8 cellular contexts compared by ENCODE assay signal in the genomic region with DNA sequence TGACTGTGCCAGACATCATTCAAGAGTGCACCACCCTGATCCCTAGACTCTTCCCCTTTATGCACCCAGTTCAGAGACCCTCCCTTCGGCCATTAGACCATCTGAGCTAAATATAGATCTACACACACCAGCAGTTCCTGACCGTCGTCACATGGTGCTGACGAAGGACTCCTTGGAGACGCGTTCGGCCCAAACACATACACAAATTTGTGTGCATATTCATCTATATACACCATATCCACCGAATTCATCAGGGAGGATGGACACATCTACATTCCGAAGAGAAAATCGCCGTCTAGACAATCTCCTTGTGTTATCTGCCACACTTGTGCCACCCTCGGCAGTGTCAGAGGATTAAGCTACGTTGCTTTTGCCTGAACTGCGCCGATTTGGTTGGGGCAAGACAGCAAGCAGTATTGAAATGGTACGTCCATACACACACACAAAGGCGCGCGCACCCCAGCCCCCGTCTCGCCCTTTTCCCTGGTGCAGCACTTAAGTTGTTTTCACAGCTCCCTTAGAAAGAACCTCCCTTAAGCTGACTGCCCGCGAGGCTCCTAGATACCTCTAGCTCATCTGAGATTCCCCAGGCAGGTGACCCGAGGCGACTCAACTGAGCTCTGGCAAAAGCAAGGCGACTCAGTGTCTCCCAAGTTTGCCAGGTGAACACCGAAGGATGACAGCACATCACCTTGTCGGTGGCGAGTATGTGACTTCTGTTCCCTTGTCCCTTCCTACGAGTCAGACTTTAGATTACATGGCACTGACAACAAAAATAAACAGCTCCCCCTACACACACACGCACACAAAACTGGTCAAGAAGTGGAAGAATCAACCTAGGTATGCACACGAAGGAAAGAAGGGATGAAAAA. TPM values are rescaled to one million over a fixed set of nuclear protein-coding genes. Genes with fewer than 3 reads are reported as not detected.
DNase-seq lines count a peak whose midpoint lies in the region; ATAC-seq and TF ChIP-seq lines count a peak whose summit lies in the region.

No MANE protein-coding gene starts in this region.

- peaks cover 42% of the 10 kb centered on the region for H3K36me3 Mint-ChIP-seq in Caco-2 (ENCODE audit: insufficient read depth, unreplicated experiment)
- H3K36me3 Mint-ChIP-seq in stimulated activated naive CD8-positive, alpha-beta T cell treated with anti-CD3 and anti-CD28 coated beads, Interleukin-15, Interleukin-2, amounts not matched to agents 100 ng/mL and 50 ng/mL, for 24 hours (ENCODE audit: low read depth) = peaks cover 6% of the 10 kb centered on the region

- CTCF ChIA-PET in Caco-2 (lab: Charles Lee) = interaction anchor here (0.6 to 3.2 kb wide), 10 partner anchors 9 to 814 kb away, joined by 3 to 14 read pairs (median 4); no protein-coding TSS in a partner anchor

- peak; percentile 22 for TF ChIP-seq POLR2A in erythroblast (IDR thresholded peaks at IDR 0.05; ENCODE audit: low read length)

- H3K4me1 ChIP-seq in Caco-2 = peaks cover 46% of the 10 kb centered on the region
- peaks cover 21% of the 10 kb centered on the region for H3K4me1 ChIP-seq in mucosa of descending colon (ENCODE audit: low read depth)

- H3K4me1 Mint-ChIP-seq in Caco-2 (ENCODE audit: low read depth, unreplicated experiment) = peaks cover 41% of the 10 kb centered on the region
- peaks cover 63% of the 10 kb centered on the region for H3K4me1 Mint-ChIP-seq in stimulated activated naive CD8-positive, alpha-beta T cell treated with anti-CD3 and anti-CD28 coated beads, Interleukin-15, Interleukin-2, amounts not matched to agents 100 ng/mL and 50 ng/mL, for 24 hours (ENCODE audit: low read depth)

- no peaks in the 10 kb centered on the region for H3K27me3 ChIP-seq in Caco-2 (replicated peaks; ENCODE audit: control insufficient read depth, insufficient read depth, low read length)

- TF ChIP-seq CTCF in Caco-2 (IDR thresholded peaks at IDR 0.05; ENCODE audit: insufficient read depth in 1 of 2, low read depth in 1 of 2, low read length in 1 of 2, severe bottlenecking in 1 of 2, unreplicated experiment in 1 of 2) = no peak
- TF ChIP-seq CTCF in mucosa of descending colon (IDR thresholded peaks at IDR 0.05) = no peak

- ATAC-seq in mucosa of descending colon = peak; percentile 30

- peak; percentile 48 for DNase-seq in Caco-2
- peak; percentile 6 for DNase-seq in NCI-H1694 (lab: John Stamatoyannopoulos, UW)
- DNase-seq in activated T-cell treated with anti-CD3 and anti-CD28 coated beads for 4 hours = peak; percentile 10
- peak; percentile 63 to 78 for DNase-seq in erythroblast (lab: John Stamatoyannopoulos, UW)
- DNase-seq in mucosa of descending colon = peak; percentile 68 to 73 (median 69)
- DNase-seq in OCI-M1 (lab: John Stamatoyannopoulos, UW) = no peak
- no peak for DNase-seq in NCI-H526 treated with DMSO at 0.1 percent for 48 hours (lab: John Stamatoyannopoulos, UW)

- H3K4me3 ChIP-seq in Caco-2 (ENCODE audit: low read depth, low read length) (peak overlapping the region; percentile 92), mucosa of descending colon (peak overlapping the region; percentile 76)

- H3K9me3 Mint-ChIP-seq in Caco-2 (ENCODE audit: unreplicated experiment) = peaks cover 9% of the 10 kb centered on the region
- no peaks in the 10 kb centered on the region for H3K9me3 Mint-ChIP-seq in stimulated activated naive CD8-positive, alpha-beta T cell treated with anti-CD3 and anti-CD28 coated beads, Interleukin-15, Interleukin-2, amounts not matched to agents 100 ng/mL and 50 ng/mL, for 24 hours

- H3K36me3 ChIP-seq in Caco-2 (ENCODE audit: control insufficient read depth, insufficient read depth, low read length) (no peaks in the 10 kb centered on the region), mucosa of descending colon (ENCODE audit: low read depth) (no peaks in the 10 kb centered on the region)

- peak overlapping the region; percentile 94 for H3K27ac Mint-ChIP-seq in Caco-2 (ENCODE audit: unreplicated experiment)
- H3K27ac Mint-ChIP-seq in stimulated activated naive CD8-positive, alpha-beta T cell treated with anti-CD3 and anti-CD28 coated beads, Interleukin-15, Interleukin-2, amounts not matched to agents 100 ng/mL and 50 ng/mL, for 24 hours = peak overlapping the region; percentile 94

- H3K4me3 Mint-ChIP-seq in Caco-2 (ENCODE audit: unreplicated experiment) = peak overlapping the region; percentile 95
- peak overlapping the region; percentile 94 for H3K4me3 Mint-ChIP-seq in stimulated activated naive CD8-positive, alpha-beta T cell treated with anti-CD3 and anti-CD28 coated beads, Interleukin-15, Interleukin-2, amounts not matched to agents 100 ng/mL and 50 ng/mL, for 24 hours

- no peaks in the 10 kb centered on the region for H3K27me3 Mint-ChIP-seq in Caco-2 (ENCODE audit: insufficient read depth, unreplicated experiment)
- no peaks in the 10 kb centered on the region for H3K27me3 Mint-ChIP-seq in stimulated activated naive CD8-positive, alpha-beta T cell treated with anti-CD3 and anti-CD28 coated beads, Interleukin-15, Interleukin-2, amounts not matched to agents 100 ng/mL and 50 ng/mL, for 24 hours

- intact Hi-C loops in Caco-2 (cut with micrococcal nuclease; ENCODE audit: unreplicated experiment) (loop anchor here (1.0 to 5.0 kb wide), 3 partner anchors 132 to 732 kb away; no protein-coding TSS in a partner anchor), mucosa of descending colon (cut with DNase I, micrococcal nuclease) (no loop called here)

- H3K9me3 ChIP-seq in Caco-2 (no peaks in the 10 kb centered on the region), mucosa of descending colon (no peaks in the 10 kb centered on the region)

- BruUV-seq in Caco-2 (replicated peaks; lab: Mats Ljungman, UMichigan) = TSS peak; percentile 59

- POLR2A ChIA-PET in Caco-2 (lab: Charles Lee) = interaction anchor here (0.5 to 0.8 kb wide), 4 partner anchors 157 to 574 kb away, joined by 3 to 4 read pairs (median 4); no protein-coding TSS in a partner anchor

RNA-seq across cellular contexts. Expression of gene RASGEF1B, which starts 1.0 kb away (rescaled TPM):
- total RNA-seq in Caco-2 (2022) (24.8 and 32.3 TPM in 2 replicates), mucosa of descending colon (10 to 100 TPM; 13.6 to 20.5 (median 15.4) TPM)

Comparison
In these comparisons a context has a peak if more than half of its experiments do, and no peak if none do; other contexts are left out.
1. DNase-seq: peak in Caco-2 (2 of 2), NCI-H1694 (single experiment), activated T-cell treated with anti-CD3 and anti-CD28 coated beads for 4 hours (single experiment), erythroblast (2 of 2) and mucosa of descending colon (3 of 3); none in OCI-M1 (single experiment) and NCI-H526 treated with DMSO at 0.1 percent for 48 hours (single experiment).